Comparison of ENCODE assay signal across 19 cellular contexts in the genomic region with DNA sequence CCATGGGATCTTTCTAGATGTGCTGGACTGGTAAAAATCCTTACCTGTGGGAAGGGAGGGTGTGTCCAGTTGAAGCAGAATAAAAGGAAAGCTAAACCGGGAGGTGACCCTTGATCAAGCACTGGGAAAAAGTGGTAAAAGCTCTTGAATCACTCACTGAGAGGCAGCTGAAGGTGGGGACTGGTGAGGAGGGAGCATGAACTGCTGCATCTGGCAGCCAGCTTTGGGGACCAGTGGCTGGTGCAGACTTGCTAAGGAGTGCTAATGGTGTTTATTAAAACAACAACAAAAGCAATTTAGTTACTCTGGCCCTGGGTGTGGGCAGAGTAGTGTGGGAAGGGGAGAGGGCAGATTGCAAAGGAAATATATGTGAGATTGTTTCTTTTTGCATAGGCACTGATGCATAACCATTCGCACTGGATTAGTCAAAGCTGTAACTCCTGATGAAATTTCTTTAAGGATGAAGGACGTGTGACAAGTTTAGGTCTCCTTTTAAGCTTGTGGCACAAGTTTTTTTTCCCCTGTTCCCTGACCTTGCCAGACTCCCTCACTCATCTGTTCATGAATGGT. TPM values are rescaled to one million over a fixed set of nuclear protein-coding genes. Genes with fewer than 3 reads are reported as not detected.
DNase-seq lines count a peak whose midpoint lies in the region; ATAC-seq, FAIRE-seq and TF ChIP-seq lines count a peak whose summit lies in the region.
"Had no signal": no experiment of that assay in that cellular context is flagged by ENCODE, and none has a peak within 500 bp of the region (broad histone marks: within the 10 kb centered on the region; RNA-seq: fewer than 3 reads in every experiment).

No MANE protein-coding gene starts in this region.

- no peaks in the 10 kb centered on the region for H3K23me2 ChIP-seq in H9 (ENCODE audit: insufficient read length, low read depth, low read length, poor library complexity, severe bottlenecking)

- H3K56ac ChIP-seq in H9 (ENCODE audit: insufficient read length, low read depth, low read length), result no peak overlapping the region

- H3K4ac ChIP-seq in H9 (ENCODE audit: low read depth, low read length), result no peak overlapping the region

- H3K9me3 ChIP-seq in BLaER1 treated with 17β-estradiol and CSF1 and Interleukin-3, amounts not matched to agents 10 nM and 100 nM (replicated peaks in 1 of 11), result peaks cover 0 to 13% (median 6%) of the 10 kb centered on the region in 11 experiments; a peak in 10 of 22 replicates
- H3K9me3 ChIP-seq in H9 (ENCODE audit: control insufficient read depth, low read depth, low read length), result no peaks in the 10 kb centered on the region
- no peaks in the 10 kb centered on the region; the same call in 2 of the 3 replicates for H3K9me3 ChIP-seq in GM12878 (replicated peaks; ENCODE audit: control insufficient read depth, insufficient read depth, low read length)
- no peaks in the 10 kb centered on the region for H3K9me3 ChIP-seq in right cardiac atrium (ENCODE audit: control insufficient read depth, low read length)
- H3K9me3 ChIP-seq: right atrium auricular region, SJCRH30 had no signal

- no peak overlapping the region for H3K14ac ChIP-seq in H9 (ENCODE audit: insufficient read depth, low read length)

- H3K36me3 Mint-ChIP-seq in H9 (ENCODE audit: insufficient read depth in 1 of 3, low read depth in 3 of 3), result no peaks in the 10 kb centered on the region
- no peaks in the 10 kb centered on the region for H3K36me3 Mint-ChIP-seq in nephron progenitor cell (ENCODE audit: low read depth)
- H3K36me3 Mint-ChIP-seq: CD4-positive, alpha-beta memory T cell; memory B cell had no signal

- no peak overlapping the region for H3K4me3 Mint-ChIP-seq in H9
- no peak overlapping the region for H3K4me3 Mint-ChIP-seq in nephron progenitor cell
- H3K4me3 Mint-ChIP-seq: CD4-positive, alpha-beta memory T cell; memory B cell; T-helper 2 cell treated with Interferon-gamma antibody and Interleukin-4, amounts not matched to agents 5 μg/mL and 100 μg/mL, for 36 hours had no signal

- H4K8ac ChIP-seq in H9 (replicated peaks; ENCODE audit: insufficient read length, low read depth, low read length), result no peak overlapping the region

- H2BK15ac ChIP-seq in H9 (ENCODE audit: low read depth, low read length), result no peak overlapping the region

- 0 out of 22 replicates have a peak overlapping the region, but pooled peaks of 1 of the 11 experiments have one; percentile 20 for H3K9ac ChIP-seq in BLaER1 treated with 17β-estradiol and CSF1 and Interleukin-3, amounts not matched to agents 10 nM and 100 nM
- H3K9ac ChIP-seq in H9 (ENCODE audit: extremely low read depth, insufficient read length, low read length), result no peak overlapping the region
- no peak overlapping the region for H3K9ac ChIP-seq in GM12878 (ENCODE audit: control insufficient read depth, insufficient read depth, low read length)

- H4K5ac ChIP-seq in H9 (ENCODE audit: insufficient read length, low read depth, low read length), result no peak overlapping the region

- no peak overlapping the region for H2AK5ac ChIP-seq in H9 (ENCODE audit: insufficient read length, low read length)

- H3K27ac Mint-ChIP-seq in H9, result no peak overlapping the region
- peak overlapping the region; percentile 21 for H3K27ac Mint-ChIP-seq in nephron progenitor cell
- H3K27ac Mint-ChIP-seq: CD4-positive, alpha-beta memory T cell; memory B cell; T-helper 2 cell treated with Interferon-gamma antibody and Interleukin-4, amounts not matched to agents 5 μg/mL and 100 μg/mL, for 36 hours had no signal

- POLR2A ChIA-PET in GM12878 (lab: Charles Lee), result interaction anchor here (0.6 kb wide), 2 partner anchors 45 to 1273 kb away, joined by 3 to 4 read pairs; no protein-coding TSS in a partner anchor

- H3K18ac ChIP-seq in H9 (ENCODE audit: insufficient read length, low read depth, low read length), result no peak overlapping the region

- intact Hi-C loops in GM12878 (cut with micrococcal nuclease; ENCODE audit: unreplicated experiment) (no loop called here), right cardiac atrium (cut with DNase I) (no loop called here)

- no peak overlapping the region for H2BK12ac ChIP-seq in H9 (ENCODE audit: insufficient read length, low read depth, low read length)

- H2BK20ac ChIP-seq in H9 (ENCODE audit: low read depth, low read length, poor library complexity, severe bottlenecking), result no peak overlapping the region

- TF ChIP-seq POLR2A in GM12878 (IDR thresholded peaks at IDR 0.05; ENCODE audit: low read depth, low read length), result no peak

- TF ChIP-seq RAD21 in GM12878 (IDR thresholded peaks at IDR 0.05; ENCODE audit: insufficient read depth, low read depth, low read length), result no peak

- no peaks in the 10 kb centered on the region for H3K79me2 ChIP-seq in H9 (ENCODE audit: insufficient read depth, low read length)
- no peaks in the 10 kb centered on the region for H3K79me2 ChIP-seq in GM12878 (ENCODE audit: control insufficient read depth, insufficient read depth, low read length)

- WGBS in H9 (ENCODE audit: extremely low coverage, insufficient read length, low lambda C conversion rate), result no CpG with 5 or more reads among the region's 3 CpGs
- WGBS in GM12878 (ENCODE audit: insufficient coverage, insufficient replicate concordance, low lambda C conversion rate, missing lambda C conversion rate), result 4% methylated on average over 3 of the region's 3 CpGs
- WGBS in right cardiac atrium, result 89% methylated on average over 3 of the region's 3 CpGs

- TF ChIP-seq CTCF in H9 (conservative IDR thresholded peaks at IDR 0.05) (no peak), GM12878 (IDR thresholded peaks at IDR 0.05 in 2 of 3, conservative IDR thresholded peaks at IDR 0.05 in 1 of 3; ENCODE audit: control insufficient read depth in 2 of 3, extremely low read depth in 1 of 3, insufficient read depth in 1 of 3, low read depth in 3 of 3, low read length in 3 of 3) (no peak), nephron progenitor cell (IDR thresholded peaks at IDR 0.05) (no peak)

- H3K36me3 ChIP-seq in BLaER1 treated with 17β-estradiol and CSF1 and Interleukin-3, amounts not matched to agents 10 nM and 100 nM, result no peaks in the 10 kb centered on the region
- H3K36me3 ChIP-seq in GM12878 (ENCODE audit: control insufficient read depth in 2 of 2, insufficient read depth in 2 of 2, low read length in 1 of 2), result no peaks in the 10 kb centered on the region
- H3K36me3 ChIP-seq: right atrium auricular region, SJCRH30 had no signal

- H3K4me1 ChIP-seq in BLaER1 treated with 17β-estradiol and CSF1 and Interleukin-3, amounts not matched to agents 10 nM and 100 nM, result peaks cover 18 to 37% (median 32%) of the 10 kb centered on the region in 10 experiments
- H3K4me1 ChIP-seq in H9 (ENCODE audit: insufficient read depth, low read length) (no peaks in the 10 kb centered on the region), GM12878 (ENCODE audit: control insufficient read depth, insufficient read depth, low read length) (0 out of 2 replicates have a peak, but pooled peaks cover 4% of the 10 kb centered on the region), right cardiac atrium (ENCODE audit: control insufficient read depth, insufficient read depth, low read length) (peaks cover 9% of the 10 kb centered on the region)

- H3K4me3 ChIP-seq in BLaER1 treated with 17β-estradiol and CSF1 and Interleukin-3, amounts not matched to agents 10 nM and 100 nM, result no peak overlapping the region
- no peak overlapping the region for H3K4me3 ChIP-seq in GM12878
- H3K4me3 ChIP-seq in right cardiac atrium (ENCODE audit: low read length), result no peak overlapping the region
- H3K4me3 ChIP-seq: right atrium auricular region, SJCRH30 had no signal

- H3K4me1 Mint-ChIP-seq in H9 (peaks cover 4% of the 10 kb centered on the region in 2 experiments; a peak in 2 of 4 replicates), nephron progenitor cell (peaks cover 14% of the 10 kb centered on the region)
- H3K4me1 Mint-ChIP-seq: memory B cell had no signal

- CTCF ChIA-PET in GM12878 (lab: Yijun Ruan, JAX), result interaction anchor here (0.9 to 1.6 kb wide), 3 partner anchors 8 to 535 kb away, joined by 3 to 5 read pairs (median 3); a partner anchor contains a TSS

- DNase-seq in H9, result no peak
- DNase-seq in GM12878 (ENCODE audit: low read depth, low spot score), result no peak
- no peak for DNase-seq in nephron progenitor cell
- no peak for DNase-seq in right cardiac atrium
- DNase-seq: activated CD4-positive, alpha-beta T cell treated with anti-CD3 and anti-CD28 coated beads, Interleukin-2, amount 50 U/mL, for 4 hours; activated gamma-delta T cell; CD4-positive, alpha-beta memory T cell; NCI-H1417 treated with DMSO at 0.1 percent for 48 hours; occipital lobe; SJCRH30; substantia nigra had no signal

- no peak for TF ChIP-seq EP300 in GM12878 (IDR thresholded peaks at IDR 0.05; ENCODE audit: borderline replicate concordance in 1 of 2, control insufficient read depth in 1 of 2, low read depth in 2 of 2, low read length in 2 of 2)

- peak overlapping the region in 9 of 11 experiments; percentile 10 to 57 (median 47); a peak in 18 of 22 replicates for H3K4me2 ChIP-seq in BLaER1 treated with 17β-estradiol and CSF1 and Interleukin-3, amounts not matched to agents 10 nM and 100 nM
- no peak overlapping the region for H3K4me2 ChIP-seq in H9 (ENCODE audit: insufficient read depth, insufficient read length, low read length)
- H3K4me2 ChIP-seq in GM12878 (ENCODE audit: control insufficient read depth, insufficient read depth), result no peak overlapping the region

- H3K27me3 ChIP-seq in BLaER1 treated with 17β-estradiol and CSF1 and Interleukin-3, amounts not matched to agents 10 nM and 100 nM, result no peaks in the 10 kb centered on the region
- H3K27me3 ChIP-seq in H9 (ENCODE audit: insufficient read depth, low read length) (no peaks in the 10 kb centered on the region), GM12878 (replicated peaks in 1 of 2; ENCODE audit: control insufficient read depth in 2 of 2, insufficient read depth in 2 of 2, low read length in 1 of 2) (no peaks in the 10 kb centered on the region), right cardiac atrium (ENCODE audit: control insufficient read depth, insufficient read depth) (no peaks in the 10 kb centered on the region)
- H3K27me3 ChIP-seq: right atrium auricular region, SJCRH30 had no signal

- H3K23ac ChIP-seq in H9 (ENCODE audit: insufficient read length, low read depth, low read length), result no peak overlapping the region

- no peak overlapping the region for H2BK120ac ChIP-seq in H9 (ENCODE audit: low read depth, low read length, poor library complexity, severe bottlenecking)

- peak; percentile 24; the same call in 2 of the 3 replicates for ATAC-seq in GM12878
- no peak for ATAC-seq in GM19328 (IDR thresholded peaks at IDR 0.05; ENCODE audit: unreplicated experiment)
- no peak for ATAC-seq in GM19395 (IDR thresholded peaks at IDR 0.05; ENCODE audit: unreplicated experiment)
- ATAC-seq in right cardiac atrium, result no peak
- ATAC-seq: HepG2 had no signal

- in situ Hi-C loops in GM12878 (cut with MboI), result no loop called here

- no peaks in the 10 kb centered on the region for H3K79me1 ChIP-seq in H9 (ENCODE audit: insufficient read depth, low read depth, low read length, poor library complexity, severe bottlenecking)

- H2BK5ac ChIP-seq in H9 (ENCODE audit: insufficient read length, low read length), result no peak overlapping the region

- no peaks in the 10 kb centered on the region for H4K20me1 ChIP-seq in BLaER1 treated with 17β-estradiol and CSF1 and Interleukin-3, amounts not matched to agents 10 nM and 100 nM
- H4K20me1 ChIP-seq in H9 (ENCODE audit: control insufficient read depth, insufficient read depth, insufficient read length) (no peaks in the 10 kb centered on the region), GM12878 (ENCODE audit: control insufficient read depth, insufficient read depth) (no peaks in the 10 kb centered on the region)

- H3K27me3 Mint-ChIP-seq in H9 (ENCODE audit: low read depth), result peaks cover 8% of the 10 kb centered on the region
- peaks cover 17% of the 10 kb centered on the region for H3K27me3 Mint-ChIP-seq in nephron progenitor cell (ENCODE audit: low read depth, poor library complexity)
- H3K27me3 Mint-ChIP-seq: memory B cell had no signal

- RAD21 ChIA-PET in GM12878 (lab: Charles Lee; ENCODE audit: unreplicated experiment), result no interaction called here

- no peak overlapping the region for H3T11ph ChIP-seq in H9 (ENCODE audit: low read length)

- SMC1A ChIA-PET in GM12878 (lab: Charles Lee; ENCODE audit: uncharacterized antibody, unreplicated experiment), result interaction anchor here (1.5 to 1.7 kb wide), 2 partner anchors 12 to 65 kb away, joined by 3 to 5 read pairs; no protein-coding TSS in a partner anchor

- no peak overlapping the region for H4K91ac ChIP-seq in H9 (ENCODE audit: insufficient read length, low read depth, low read length)

- H2AFZ ChIP-seq in H9 (ENCODE audit: low read length), result peak overlapping the region; percentile 45
- no peak overlapping the region for H2AFZ ChIP-seq in GM12878 (ENCODE audit: control insufficient read depth, low read depth, low read length)

- BruUV-seq in GM12878 (replicated peaks; lab: Mats Ljungman, UMichigan), result no TSS peak

- H3K27ac ChIP-seq in BLaER1 treated with 17β-estradiol and CSF1 and Interleukin-3, amounts not matched to agents 10 nM and 100 nM, result peak overlapping the region in 2 of 11 experiments; percentile 1 to 41; a peak in 1 of 22 replicates
- H3K27ac ChIP-seq in H9 (ENCODE audit: insufficient read length, low read depth, low read length) (no peak overlapping the region), GM12878 (ENCODE audit: control insufficient read depth, insufficient read depth) (no peak overlapping the region), right cardiac atrium (ENCODE audit: low read length) (no peak overlapping the region)
- H3K27ac ChIP-seq: SJCRH30 had no signal

- H3K9me3 Mint-ChIP-seq in H9 (no peaks in the 10 kb centered on the region), nephron progenitor cell (no peaks in the 10 kb centered on the region)
- H3K9me3 Mint-ChIP-seq: CD4-positive, alpha-beta memory T cell; memory B cell had no signal

- FAIRE-seq in GM12878 (lab: Jason Lieb, UNC), result no peak
- FAIRE-seq: HepG2, keratinocyte had no signal

RNA-seq across cellular contexts. Expression of a gene that starts 8.1 kb away (rescaled TPM):
- total RNA-seq in H9 (2021) (93.6 and 100 TPM in 2 replicates), GM12878 (2014; rRNA removed) (67.0 and 75.9 TPM in 2 replicates), GM12878 (2014; rRNA removed; fragmentation: Illumina TruSeq; extraction: Trizol) (73.7 and 76.7 TPM in 2 replicates), GM12878 (2021) (83.7 and 84.6 TPM in 2 replicates), right cardiac atrium (100 to 1,000 TPM; 118 to 187 (median 148) TPM)
- 57.3 and 68.1 TPM in 2 replicates for total RNA-seq in GM12878 (2013; cell fraction: nucleolus; rRNA removed)
- polyA plus RNA-seq in GM12878 (2011; ENCODE audit: low read depth), result 38.1 TPM
- polyA plus RNA-seq in GM12878 (2011; rRNA removed) (60.8 and 77.3 TPM in 2 replicates), GM12878 (2014; fragmentation: Illumina TruSeq; extraction: Trizol) (70.6 TPM in 2 replicates), GM12878 (2014; fragmentation: Nextera tagmentation; extraction: Ambion mirVana) (10 to 100 TPM; 52.6 to 56.7 TPM), GM12878 (2014; rRNA removed) (50.8 and 56.8 TPM in 2 replicates), GM12878 (2016; fragmentation: Nextera tagmentation; extraction: Ambion mirVana) (10 to 100 TPM; 68.6 to 68.8 TPM), right cardiac atrium (57.9 TPM)
- 54.4 and 59.1 TPM in 2 replicates for polyA plus RNA-seq in GM12878 (2011; cell fraction: cytosol; rRNA removed)
- polyA plus RNA-seq in GM12878 (2011; cell fraction: nucleus; rRNA removed), result 27.3 and 35.3 TPM in 2 replicates
- polyA plus RNA-seq in GM12878 (2012), result 24.7 and 24.9 TPM in 2 replicates
- 121 and 164 TPM in 2 replicates for polyA minus RNA-seq in GM12878 (2011; rRNA and poly(A)+ RNA removed)
- 20.5 and 21.8 TPM in 2 replicates for polyA minus RNA-seq in GM12878 (2011; cell fraction: cytosol; rRNA and poly(A)+ RNA removed)
- polyA minus RNA-seq in GM12878 (2011; cell fraction: nucleus; rRNA and poly(A)+ RNA removed), result 30.3 and 67.5 TPM in 2 replicates

Comparison
In these comparisons a context has a peak if more than half of its experiments do, and no peak if none do; other contexts are left out.
1. H3K4me2 ChIP-seq: peak in BLaER1 treated with 17β-estradiol and CSF1 and Interleukin-3, amounts not matched to agents 10 nM and 100 nM (9 of 11); none in H9 (single experiment) and GM12878 (single experiment).